ENCODE assay signal across 8 cellular contexts in genomic region chr3:108589998-108590323, GRCh38. TPM values are rescaled to one million over a fixed set of nuclear protein-coding genes. Genes with fewer than 3 reads are reported as not detected.
DNase-seq lines count a peak whose midpoint lies in the region; ATAC-seq and TF ChIP-seq lines count a peak whose summit lies in the region.

No MANE protein-coding gene starts in this region.

- H3K9me3 ChIP-seq in ascending aorta (no peaks in the 10 kb centered on the region), liver (ENCODE audit: control insufficient read depth in 4 of 4, low read length in 3 of 4) (no peaks in the 10 kb centered on the region), tibial artery (no peaks in the 10 kb centered on the region)

- intact Hi-C loops in ascending aorta (cut with DNase I) = loop anchor here (5.0 to 10.0 kb wide), 4 partner anchors 365 to 1355 kb away; partner anchors contain the start of genes BBX, CD47 and IFT57
- intact Hi-C loops in tibial artery (cut with DNase I; ENCODE audit: low total_unique reads) = no loop called here

- H3K4me1 ChIP-seq in ascending aorta (peaks cover 0 to 2% of the 10 kb centered on the region in 2 donors), liver (ENCODE audit: control insufficient read depth in 4 of 4, insufficient read depth in 4 of 4, low read length in 3 of 4) (peaks cover 2 to 12% (median 7%) of the 10 kb centered on the region in 4 donors), tibial artery (peaks cover 0 to 14% (median 4%) of the 10 kb centered on the region in 4 donors)

- peaks cover 21% of the 10 kb centered on the region for H3K36me3 Mint-ChIP-seq in activated CD8-positive, alpha-beta memory T cell treated with anti-CD3 and anti-CD28 coated beads, Interleukin-2, amount 10 ng/mL, durations not matched to agents 7 days and 5 days

- H3K27ac ChIP-seq in ascending aorta (peak overlapping the region; percentile 93), liver (ENCODE audit: low read depth in 1 of 2, low read length in 2 of 2) (peak overlapping the region; percentile 83 to 84), tibial artery (peak overlapping the region; percentile 90 to 92)

- CTCF ChIA-PET in activated CD8-positive, alpha-beta memory T cell treated with anti-CD3 and anti-CD28 coated beads, Interleukin-2, amount 10 ng/mL, durations not matched to agents 7 days and 5 days (lab: Charles Lee) = interaction anchor here (1.0 to 3.6 kb wide), 7 partner anchors 9 to 325 kb away, joined by 4 to 39 read pairs (median 7); no protein-coding TSS in a partner anchor

- no peak for TF ChIP-seq RAD21 in liver (IDR thresholded peaks at IDR 0.05)

- H3K27ac Mint-ChIP-seq in activated CD8-positive, alpha-beta memory T cell treated with anti-CD3 and anti-CD28 coated beads, Interleukin-2, amount 10 ng/mL, durations not matched to agents 7 days and 5 days = peak overlapping the region; percentile 99

- no peak for ATAC-seq in activated CD8-positive, alpha-beta memory T cell treated with anti-CD3 and anti-CD28 coated beads, Interleukin-2, amount 10 ng/mL, durations not matched to agents 7 days and 5 days
- ATAC-seq in HG02763 (IDR thresholded peaks at IDR 0.05; ENCODE audit: unreplicated experiment) = no peak

- H3K36me3 ChIP-seq in ascending aorta (no peaks in the 10 kb centered on the region), liver (ENCODE audit: control insufficient read depth in 4 of 4, insufficient read depth in 3 of 4, low read depth in 1 of 4, low read length in 3 of 4) (no peaks in the 10 kb centered on the region), tibial artery (no peaks in the 10 kb centered on the region)

- TF ChIP-seq CTCF in ascending aorta (IDR thresholded peaks at IDR 0.05) (peak in 2 of 3 experiments; percentile 4 to 12), liver (IDR thresholded peaks at IDR 0.05; ENCODE audit: low read depth, low read length, missing input control) (no peak), tibial artery (IDR thresholded peaks at IDR 0.05) (no peak)

- H3K9ac ChIP-seq in liver (ENCODE audit: low read depth in 1 of 2, low read length in 2 of 2) = peak overlapping the region; percentile 55 to 70

- no peak for DNase-seq in activated CD8-positive, alpha-beta memory T cell treated with anti-CD3 and anti-CD28 coated beads, Interleukin-2, amount 10 ng/mL, durations not matched to agents 7 days and 5 days
- DNase-seq in activated CD8-positive, alpha-beta memory T cell treated with anti-CD3 and anti-CD28 coated beads, Interleukin-2, amount 50 U/mL, for 48 hours = no peak
- DNase-seq in ascending aorta (ENCODE audit: low spot score in 2 of 2) (no peak), tibial artery (no peak), NCI-H748 treated with DMSO at 0.1 percent for 48 hours (lab: John Stamatoyannopoulos, UW) (no peak), GM03348 (ENCODE audit: low spot score) (no peak)

- no peaks in the 10 kb centered on the region for H3K9me3 Mint-ChIP-seq in activated CD8-positive, alpha-beta memory T cell treated with anti-CD3 and anti-CD28 coated beads, Interleukin-2, amount 10 ng/mL, durations not matched to agents 7 days and 5 days (ENCODE audit: low read depth)

- peaks cover 50% of the 10 kb centered on the region for H3K4me1 Mint-ChIP-seq in activated CD8-positive, alpha-beta memory T cell treated with anti-CD3 and anti-CD28 coated beads, Interleukin-2, amount 10 ng/mL, durations not matched to agents 7 days and 5 days

- H3K4me3 ChIP-seq in ascending aorta = peak overlapping the region; percentile 70 to 71
- H3K4me3 ChIP-seq in liver (ENCODE audit: low read depth in 1 of 3, low read length in 3 of 3) = peak overlapping the region; percentile 77 to 81 (median 78)
- peak overlapping the region; percentile 68 to 72 for H3K4me3 ChIP-seq in tibial artery

- H3K27me3 ChIP-seq in ascending aorta (no peaks in the 10 kb centered on the region), liver (ENCODE audit: control insufficient read depth in 4 of 4, insufficient read depth in 4 of 4, low read length in 3 of 4) (no peaks in the 10 kb centered on the region), tibial artery (no peaks in the 10 kb centered on the region)

- H3K4me3 Mint-ChIP-seq in activated CD8-positive, alpha-beta memory T cell treated with anti-CD3 and anti-CD28 coated beads, Interleukin-2, amount 10 ng/mL, durations not matched to agents 7 days and 5 days = peak overlapping the region; percentile 86

- under 1% methylated on average over 11 of the region's 11 CpGs for WGBS in liver

- no peaks in the 10 kb centered on the region for H3K27me3 Mint-ChIP-seq in activated CD8-positive, alpha-beta memory T cell treated with anti-CD3 and anti-CD28 coated beads, Interleukin-2, amount 10 ng/mL, durations not matched to agents 7 days and 5 days

TF ChIP-seq in liver, 16 proteins besides CTCF, POLR2A, EP300 and RAD21:
- TF ChIP-seq FOXA2 (IDR thresholded peaks at IDR 0.05) (no peak), ATF3 (IDR thresholded peaks at IDR 0.05) (no peak), GABPA (IDR thresholded peaks at IDR 0.05 in 1 of 2, conservative IDR thresholded peaks at IDR 0.05 in 1 of 2) (no peak), JUND (IDR thresholded peaks at IDR 0.05) (peak in 1 of 2 donors; percentile 34), HNF4A (conservative IDR thresholded peaks at IDR 0.05) (peak in 1 of 2 donors; percentile 22), FOXA1 (IDR thresholded peaks at IDR 0.05) (no peak), MAX (IDR thresholded peaks at IDR 0.05) (no peak), REST (IDR thresholded peaks at IDR 0.05) (peak; percentile 9), TAF1 (conservative IDR thresholded peaks at IDR 0.05) (peak; percentile 40), YY1 (IDR thresholded peaks at IDR 0.05) (no peak)

RNA-seq across cellular contexts. Expression of gene DZIP3, which starts 0.4 kb away (rescaled TPM):
- total RNA-seq in activated CD8-positive, alpha-beta memory T cell treated with anti-CD3 and anti-CD28 coated beads, Interleukin-2, amount 10 ng/mL, durations not matched to agents 7 days and 5 days = 10 to 100 TPM; 25.0 to 26.3 TPM
- 7.0 TPM for total RNA-seq in ascending aorta
- total RNA-seq in liver = 10 to 100 TPM in 1 of 2 donors, 1 to 10 TPM in 1; 2.6 to 13.9 TPM
- 1 to 10 TPM; 1.0 to 2.8 TPM for polyA plus RNA-seq in liver

RNA-seq across cellular contexts. Expression of gene CIP2A, which starts 0.7 kb away (rescaled TPM):
- 10 to 100 TPM; 66.6 to 71.3 TPM for total RNA-seq in activated CD8-positive, alpha-beta memory T cell treated with anti-CD3 and anti-CD28 coated beads, Interleukin-2, amount 10 ng/mL, durations not matched to agents 7 days and 5 days
- total RNA-seq in ascending aorta (not detected), liver (10 to 100 TPM in 1 of 2 donors, under 1 TPM in 1; 0.92 to 44.9 TPM)
- under 1 TPM; 0.62 to 0.97 TPM for polyA plus RNA-seq in liver

Comparison
In these comparisons a context has a peak if more than half of its experiments do, and no peak if none do; other contexts are left out.
1. CTCF ChIP-seq: peak in ascending aorta (2 of 3); none in liver (single experiment) and tibial artery (0 of 2).
2. Peak in every context shown above with its lines, with median percentiles within 50 percentile points of each other: H3K27ac ChIP-seq and H3K4me3 ChIP-seq.